ENCODE assay signal across 8 cellular contexts in the genomic region with DNA sequence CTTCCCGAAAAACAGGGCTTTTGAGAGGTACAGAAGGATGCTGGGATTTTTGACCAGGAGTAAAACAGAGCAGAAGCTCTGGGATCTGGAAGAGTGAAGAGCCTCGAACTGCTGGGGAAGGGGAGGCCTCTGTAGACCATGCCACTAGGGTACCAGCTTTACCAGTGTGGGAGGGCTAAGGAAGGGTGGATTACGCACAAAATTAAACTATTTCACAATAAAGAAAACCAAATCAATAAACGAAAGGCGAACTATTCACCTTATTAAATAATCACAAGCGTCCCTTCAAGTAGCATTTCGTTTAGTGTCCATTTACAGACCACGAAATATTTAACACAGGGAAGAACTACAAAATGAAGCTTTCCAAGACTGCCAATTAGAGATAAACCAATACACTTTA. TPM values are rescaled to one million over a fixed set of nuclear protein-coding genes. Genes with fewer than 3 reads are reported as not detected.
DNase-seq lines count a peak whose midpoint lies in the region; ATAC-seq lines count a peak whose summit lies in the region.

No MANE protein-coding gene starts in this region.

- peak overlapping the region; percentile 94 for H3K27ac Mint-ChIP-seq in activated T-helper 17 cell treated with anti-CD3 and anti-CD28 coated beads, Interleukin-2, amount 50 U/mL, for 72 hours
- H3K27ac Mint-ChIP-seq in stimulated activated naive CD8-positive, alpha-beta T cell treated with anti-CD3 and anti-CD28 coated beads, Interleukin-15, amount 100 ng/mL, for 72 hours = peak overlapping the region; percentile 98

- no peaks in the 10 kb centered on the region for H3K9me3 ChIP-seq in iPS-18a (ENCODE audit: control insufficient read depth, low read depth, low read length)

- no peak for ATAC-seq in activated T-helper 17 cell treated with anti-CD3 and anti-CD28 coated beads, Interleukin-2, amount 50 U/mL, for 72 hours (replicated peaks)
- ATAC-seq in stimulated activated naive CD8-positive, alpha-beta T cell treated with anti-CD3 and anti-CD28 coated beads, Interleukin-15, amount 100 ng/mL, for 72 hours = no peak
- ATAC-seq in GM21529 (IDR thresholded peaks at IDR 0.05; ENCODE audit: unreplicated experiment) = no peak

- H3K27me3 Mint-ChIP-seq in activated T-helper 17 cell treated with anti-CD3 and anti-CD28 coated beads, Interleukin-2, amount 50 U/mL, for 72 hours = no peaks in the 10 kb centered on the region
- H3K27me3 Mint-ChIP-seq in stimulated activated naive CD8-positive, alpha-beta T cell treated with anti-CD3 and anti-CD28 coated beads, Interleukin-15, amount 100 ng/mL, for 72 hours = no peaks in the 10 kb centered on the region

- peaks cover 5% of the 10 kb centered on the region for H3K4me1 ChIP-seq in iPS-18a (ENCODE audit: control insufficient read depth, low read depth, low read length)

- peak overlapping the region; percentile 88 for H3K4me3 Mint-ChIP-seq in activated T-helper 17 cell treated with anti-CD3 and anti-CD28 coated beads, Interleukin-2, amount 50 U/mL, for 72 hours
- H3K4me3 Mint-ChIP-seq in stimulated activated naive CD8-positive, alpha-beta T cell treated with anti-CD3 and anti-CD28 coated beads, Interleukin-15, amount 100 ng/mL, for 72 hours = peak overlapping the region; percentile 90

- no peaks in the 10 kb centered on the region for H3K27me3 ChIP-seq in iPS-18a (ENCODE audit: control insufficient read depth, insufficient read depth, low read length)

- H3K36me3 ChIP-seq in iPS-18a (ENCODE audit: control insufficient read depth, low read depth, low read length) = peaks cover 14% of the 10 kb centered on the region

- no peak overlapping the region for H3K27ac ChIP-seq in iPS-18a (ENCODE audit: low read length)

- H3K9me3 Mint-ChIP-seq in activated T-helper 17 cell treated with anti-CD3 and anti-CD28 coated beads, Interleukin-2, amount 50 U/mL, for 72 hours = no peaks in the 10 kb centered on the region
- H3K9me3 Mint-ChIP-seq in stimulated activated naive CD8-positive, alpha-beta T cell treated with anti-CD3 and anti-CD28 coated beads, Interleukin-15, amount 100 ng/mL, for 72 hours = no peaks in the 10 kb centered on the region

- H3K4me3 ChIP-seq in iPS-18a (ENCODE audit: low read length) = peak overlapping the region; percentile 66

- peak overlapping the region; percentile 73 for H3K9ac ChIP-seq in iPS-18a (ENCODE audit: low read length)

- DNase-seq in NCI-H2227 (lab: John Stamatoyannopoulos, UW; ENCODE audit: unreplicated experiment) (peak; percentile 23), NCI-H2227 treated with DMSO at 0.1 percent for 48 hours (lab: John Stamatoyannopoulos, UW) (no peak), iPS-NIHi7 (ENCODE audit: extremely low spot score) (no peak), NCI-H1694 (lab: John Stamatoyannopoulos, UW) (no peak)
- no peak for DNase-seq in stimulated activated naive CD8-positive, alpha-beta T cell treated with anti-CD3 and anti-CD28 coated beads, Interleukin-15, amount 100 ng/mL, for 72 hours

- peaks cover 17% of the 10 kb centered on the region for H3K4me1 Mint-ChIP-seq in activated T-helper 17 cell treated with anti-CD3 and anti-CD28 coated beads, Interleukin-2, amount 50 U/mL, for 72 hours
- peaks cover 29% of the 10 kb centered on the region for H3K4me1 Mint-ChIP-seq in stimulated activated naive CD8-positive, alpha-beta T cell treated with anti-CD3 and anti-CD28 coated beads, Interleukin-15, amount 100 ng/mL, for 72 hours

- peaks cover 41% of the 10 kb centered on the region for H3K36me3 Mint-ChIP-seq in activated T-helper 17 cell treated with anti-CD3 and anti-CD28 coated beads, Interleukin-2, amount 50 U/mL, for 72 hours (ENCODE audit: low read depth)

RNA-seq across cellular contexts. Expression of gene CZIB, which starts 0.7 kb away (rescaled TPM):
- 10 to 100 TPM; 43.0 to 48.8 TPM for total RNA-seq in activated T-helper 17 cell treated with anti-CD3 and anti-CD28 coated beads, Interleukin-2, amount 50 U/mL, for 72 hours

RNA-seq across cellular contexts. Expression of gene MAGOH, which starts 18.6 kb away (rescaled TPM):
- 10 to 100 TPM; 49.6 to 83.9 TPM for total RNA-seq in activated T-helper 17 cell treated with anti-CD3 and anti-CD28 coated beads, Interleukin-2, amount 50 U/mL, for 72 hours

RNA-seq across cellular contexts. Expression of gene CPT2, which starts 23.1 kb away (rescaled TPM):
- total RNA-seq in activated T-helper 17 cell treated with anti-CD3 and anti-CD28 coated beads, Interleukin-2, amount 50 U/mL, for 72 hours = 10 to 100 TPM; 14.5 to 16.5 TPM
